Comparison of ENCODE assay signal across 9 cellular contexts in the genomic region with DNA sequence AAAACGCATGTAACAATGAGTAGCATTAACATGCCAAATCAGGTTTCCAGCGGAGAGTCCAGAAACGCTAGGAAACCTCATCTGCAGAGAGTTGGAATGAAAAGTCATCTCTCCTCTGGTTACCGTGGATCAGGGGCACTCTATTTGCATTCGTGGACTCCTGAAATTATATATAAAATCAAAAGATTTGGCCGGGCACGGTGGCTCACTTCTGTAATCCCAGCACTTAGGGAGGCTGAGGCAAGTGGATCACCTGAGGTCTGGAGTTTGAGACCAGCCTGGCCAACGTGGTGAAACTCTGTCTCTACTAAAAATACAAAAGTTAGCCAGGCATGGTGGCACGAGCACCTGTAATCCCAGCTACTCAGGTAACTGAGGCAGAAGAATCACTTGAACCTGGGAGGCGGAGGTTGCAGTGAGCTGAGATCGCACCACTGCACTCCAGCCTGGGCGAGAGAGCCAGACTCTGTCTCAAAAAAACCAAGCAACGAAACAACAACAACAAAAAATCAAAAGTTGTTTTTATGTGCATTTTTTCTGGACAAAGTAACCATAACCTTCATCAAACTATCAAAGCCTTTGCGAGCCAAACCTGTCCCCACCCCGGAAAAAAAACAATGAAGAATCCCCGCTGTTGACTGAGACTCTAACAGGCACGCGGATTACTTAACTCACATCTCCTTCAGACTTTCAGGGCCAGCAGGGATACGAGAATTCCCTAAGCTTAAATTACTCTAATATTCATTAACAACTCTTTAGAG.
DNase-seq lines count a peak whose midpoint lies in the region; ATAC-seq and TF ChIP-seq lines count a peak whose summit lies in the region.
"Had no signal": no experiment of that assay in that cellular context is flagged by ENCODE, and none has a peak within 500 bp of the region (broad histone marks: within the 10 kb centered on the region; RNA-seq: fewer than 3 reads in every experiment).

No MANE protein-coding gene starts in this region.

- H3K4me3 Mint-ChIP-seq in stimulated activated naive CD8-positive, alpha-beta T cell treated with anti-CD3 and anti-CD28 coated beads, Interleukin-15, Interleukin-2, amounts not matched to agents 100 ng/mL and 50 ng/mL, for 24 hours, result peak overlapping the region; percentile 70
- peak overlapping the region; percentile 7 for H3K4me3 Mint-ChIP-seq in mesothelial cell of epicardium

- ATAC-seq in stimulated activated naive CD8-positive, alpha-beta T cell treated with anti-CD3 and anti-CD28 coated beads, Interleukin-15, Interleukin-2, amounts not matched to agents 100 U/mL and 50 U/mL, for 24 hours, result no peak
- no peak for ATAC-seq in esophagus mucosa

- H3K4me3 ChIP-seq in astrocyte of the cerebellum (ENCODE audit: low read depth, low read length), result peak overlapping the region; percentile 30

- H3K27ac Mint-ChIP-seq in stimulated activated naive CD8-positive, alpha-beta T cell treated with anti-CD3 and anti-CD28 coated beads, Interleukin-15, Interleukin-2, amounts not matched to agents 100 ng/mL and 50 ng/mL, for 24 hours, result no peak overlapping the region
- H3K27ac Mint-ChIP-seq in mesothelial cell of epicardium, result peak overlapping the region; percentile 51
- H3K27ac Mint-ChIP-seq: memory B cell had no signal

- peaks cover 8% of the 10 kb centered on the region for H3K9me3 Mint-ChIP-seq in stimulated activated naive CD8-positive, alpha-beta T cell treated with anti-CD3 and anti-CD28 coated beads, Interleukin-15, Interleukin-2, amounts not matched to agents 100 ng/mL and 50 ng/mL, for 24 hours
- no peaks in the 10 kb centered on the region for H3K9me3 Mint-ChIP-seq in mesothelial cell of epicardium
- H3K9me3 Mint-ChIP-seq: memory B cell had no signal

- no peak for TF ChIP-seq CTCF in astrocyte of the cerebellum (IDR thresholded peaks at IDR 0.05; ENCODE audit: low read depth, low read length, missing control alignments)
- no peak for TF ChIP-seq CTCF in mesothelial cell of epicardium (IDR thresholded peaks at IDR 0.05; ENCODE audit: unreplicated experiment)

- no peak for DNase-seq in stimulated activated naive CD8-positive, alpha-beta T cell treated with anti-CD3 and anti-CD28 coated beads, Interleukin-15, Interleukin-2, amounts not matched to agents 100 U/mL and 50 U/mL, for 24 hours
- DNase-seq in astrocyte of the cerebellum (ENCODE audit: low read depth), result no peak
- DNase-seq in mesothelial cell of epicardium (ENCODE audit: low spot score in 2 of 2, unreplicated experiment in 2 of 2), result no peak
- no peak for DNase-seq in stimulated activated naive CD4-positive, alpha-beta T cell (lab: John Stamatoyannopoulos, UW)
- DNase-seq in NCI-H1436 treated with DMSO at 0.1 percent for 48 hours (lab: John Stamatoyannopoulos, UW), result no peak
- no peak for DNase-seq in anterior cingulate cortex (lab: John Stamatoyannopoulos, UW)

- peaks cover 31% of the 10 kb centered on the region for H3K27me3 Mint-ChIP-seq in stimulated activated naive CD8-positive, alpha-beta T cell treated with anti-CD3 and anti-CD28 coated beads, Interleukin-15, Interleukin-2, amounts not matched to agents 100 ng/mL and 50 ng/mL, for 24 hours
- peaks cover 4% of the 10 kb centered on the region for H3K27me3 Mint-ChIP-seq in mesothelial cell of epicardium (ENCODE audit: low read depth)

- peaks cover 4% of the 10 kb centered on the region for H3K36me3 Mint-ChIP-seq in stimulated activated naive CD8-positive, alpha-beta T cell treated with anti-CD3 and anti-CD28 coated beads, Interleukin-15, Interleukin-2, amounts not matched to agents 100 ng/mL and 50 ng/mL, for 24 hours (ENCODE audit: low read depth)
- H3K36me3 Mint-ChIP-seq in mesothelial cell of epicardium, result peaks cover 3% of the 10 kb centered on the region
- H3K36me3 Mint-ChIP-seq: memory B cell had no signal

- peaks cover 24% of the 10 kb centered on the region for H3K4me1 Mint-ChIP-seq in stimulated activated naive CD8-positive, alpha-beta T cell treated with anti-CD3 and anti-CD28 coated beads, Interleukin-15, Interleukin-2, amounts not matched to agents 100 ng/mL and 50 ng/mL, for 24 hours (ENCODE audit: low read depth)
- peaks cover 31% of the 10 kb centered on the region for H3K4me1 Mint-ChIP-seq in mesothelial cell of epicardium

- in situ Hi-C loops in astrocyte of the cerebellum (cut with HindIII; ENCODE audit: low sequenced_read_pairs), result no loop called here
